2 cellular contexts compared by ENCODE assay signal in genomic region chr20:54168961-54169862, GRCh38.
TF ChIP-seq lines count a peak whose summit lies in the region.

No MANE protein-coding gene starts in this region.

TF ChIP-seq in A549, 52 proteins besides CTCF, POLR2A, EP300 and RAD21 (continued from another document):
- TF ChIP-seq MAX (IDR thresholded peaks at IDR 0.05) = peak; percentile 51
- peak; percentile 28; the same call in 1 of the 3 replicates for TF ChIP-seq BCL3 (IDR thresholded peaks at IDR 0.05)
- peak; percentile 39; the same call in 1 of the 2 replicates for TF ChIP-seq JUNB (IDR thresholded peaks at IDR 0.05)
- TF ChIP-seq FOSL2 (IDR thresholded peaks at IDR 0.05) = peak; percentile 8; the same call in 1 of the 2 replicates
- peak; percentile 84 for TF ChIP-seq FOSL2 (CRISPR knock-in tag; IDR thresholded peaks at IDR 0.05)
- peak; percentile 61; the same call in 1 of the 2 replicates for TF ChIP-seq HOXB5 (CRISPR knock-in tag; IDR thresholded peaks at IDR 0.05)
- peak; percentile 53 to 91; a peak in 3 of 5 replicates for TF ChIP-seq JUN (IDR thresholded peaks at IDR 0.05)
- peak; percentile 93 for TF ChIP-seq RARB (CRISPR knock-in tag; IDR thresholded peaks at IDR 0.05)
- peak; percentile 92; the same call in 1 of the 2 replicates for TF ChIP-seq TFCP2L1 (CRISPR knock-in tag; IDR thresholded peaks at IDR 0.05)
- peak; percentile 29; the same call in 1 of the 2 replicates for TF ChIP-seq REST (IDR thresholded peaks at IDR 0.05)
- TF ChIP-seq NPAS2 (CRISPR knock-in tag; IDR thresholded peaks at IDR 0.05; ENCODE audit: borderline replicate concordance) = no peak
- TF ChIP-seq EHF (CRISPR knock-in tag; IDR thresholded peaks at IDR 0.05) = peak; percentile 58; the same call in 1 of the 2 replicates
- TF ChIP-seq FOSB (CRISPR knock-in tag; IDR thresholded peaks at IDR 0.05) = peak; percentile 95
- no peak for TF ChIP-seq ZNF302 (CRISPR knock-in tag; IDR thresholded peaks at IDR 0.05)
- TF ChIP-seq POLR2AphosphoS2 (conservative IDR thresholded peaks at IDR 0.05; ENCODE audit: low read length) = peak; percentile 70; the same call in 1 of the 2 replicates

TF ChIP-seq in HEK293, 187 proteins besides CTCF, POLR2A, EP300 and RAD21 (continued from another document):
- peak; percentile 74; the same call in 1 of the 2 replicates for TF ChIP-seq ZNF18 (tag by site-specific recombination; IDR thresholded peaks at IDR 0.05)
- peak; percentile 20; the same call in 1 of the 2 replicates for TF ChIP-seq ZBTB1 (tag by site-specific recombination; IDR thresholded peaks at IDR 0.05)
- TF ChIP-seq, protein P1, sequence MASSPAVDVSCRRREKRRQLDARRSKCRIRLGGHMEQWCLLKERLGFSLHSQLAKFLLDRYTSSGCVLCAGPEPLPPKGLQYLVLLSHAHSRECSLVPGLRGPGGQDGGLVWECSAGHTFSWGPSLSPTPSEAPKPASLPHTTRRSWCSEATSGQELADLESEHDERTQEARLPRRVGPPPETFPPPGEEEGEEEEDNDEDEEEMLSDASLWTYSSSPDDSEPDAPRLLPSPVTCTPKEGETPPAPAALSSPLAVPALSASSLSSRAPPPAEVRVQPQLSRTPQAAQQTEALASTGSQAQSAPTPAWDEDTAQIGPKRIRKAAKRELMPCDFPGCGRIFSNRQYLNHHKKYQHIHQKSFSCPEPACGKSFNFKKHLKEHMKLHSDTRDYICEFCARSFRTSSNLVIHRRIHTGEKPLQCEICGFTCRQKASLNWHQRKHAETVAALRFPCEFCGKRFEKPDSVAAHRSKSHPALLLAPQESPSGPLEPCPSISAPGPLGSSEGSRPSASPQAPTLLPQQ (tag by site-specific recombination; IDR thresholded peaks at IDR 0.05) = peak; percentile 19; the same call in 1 of the 2 replicates
- TF ChIP-seq ZNF629 (tag by site-specific recombination; IDR thresholded peaks at IDR 0.05) = peak; percentile 64; the same call in 1 of the 2 replicates
- peak; percentile 75; the same call in 1 of the 2 replicates for TF ChIP-seq ZNF600 (tag by site-specific recombination; IDR thresholded peaks at IDR 0.05)
- TF ChIP-seq ZNF654 (tag by site-specific recombination; IDR thresholded peaks at IDR 0.05; ENCODE audit: low read depth) = 0 out of 2 replicates have a peak, but pooled peaks have one; percentile 5
- TF ChIP-seq ZIC2 (tag by site-specific recombination; IDR thresholded peaks at IDR 0.05) = no peak
- peak; percentile 85; the same call in 1 of the 2 replicates for TF ChIP-seq SP7 (tag by site-specific recombination; IDR thresholded peaks at IDR 0.05)
- TF ChIP-seq TCF7L2 (IDR thresholded peaks at IDR 0.05; ENCODE audit: borderline replicate concordance, low read depth, low read length) = 0 out of 2 replicates have a peak, but pooled peaks have one; percentile 36
- TF ChIP-seq, protein P2, sequence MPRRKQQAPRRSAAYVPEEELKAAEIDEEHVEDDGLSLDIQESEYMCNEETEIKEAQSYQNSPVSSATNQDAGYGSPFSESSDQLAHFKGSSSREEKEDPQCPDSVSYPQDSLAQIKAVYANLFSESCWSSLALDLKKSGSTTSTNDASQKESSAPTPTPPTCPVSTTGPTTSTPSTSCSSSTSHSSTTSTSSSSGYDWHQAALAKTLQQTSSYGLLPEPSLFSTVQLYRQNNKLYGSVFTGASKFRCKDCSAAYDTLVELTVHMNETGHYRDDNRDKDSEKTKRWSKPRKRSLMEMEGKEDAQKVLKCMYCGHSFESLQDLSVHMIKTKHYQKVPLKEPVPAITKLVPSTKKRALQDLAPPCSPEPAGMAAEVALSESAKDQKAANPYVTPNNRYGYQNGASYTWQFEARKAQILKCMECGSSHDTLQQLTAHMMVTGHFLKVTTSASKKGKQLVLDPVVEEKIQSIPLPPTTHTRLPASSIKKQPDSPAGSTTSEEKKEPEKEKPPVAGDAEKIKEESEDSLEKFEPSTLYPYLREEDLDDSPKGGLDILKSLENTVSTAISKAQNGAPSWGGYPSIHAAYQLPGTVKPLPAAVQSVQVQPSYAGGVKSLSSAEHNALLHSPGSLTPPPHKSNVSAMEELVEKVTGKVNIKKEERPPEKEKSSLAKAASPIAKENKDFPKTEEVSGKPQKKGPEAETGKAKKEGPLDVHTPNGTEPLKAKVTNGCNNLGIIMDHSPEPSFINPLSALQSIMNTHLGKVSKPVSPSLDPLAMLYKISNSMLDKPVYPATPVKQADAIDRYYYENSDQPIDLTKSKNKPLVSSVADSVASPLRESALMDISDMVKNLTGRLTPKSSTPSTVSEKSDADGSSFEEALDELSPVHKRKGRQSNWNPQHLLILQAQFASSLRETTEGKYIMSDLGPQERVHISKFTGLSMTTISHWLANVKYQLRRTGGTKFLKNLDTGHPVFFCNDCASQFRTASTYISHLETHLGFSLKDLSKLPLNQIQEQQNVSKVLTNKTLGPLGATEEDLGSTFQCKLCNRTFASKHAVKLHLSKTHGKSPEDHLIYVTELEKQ (tag by site-specific recombination; IDR thresholded peaks at IDR 0.05; ENCODE audit: borderline replicate concordance) = peak; percentile 59; the same call in 1 of the 2 replicates
- no peak for TF ChIP-seq ZNF398 (tag by site-specific recombination; IDR thresholded peaks at IDR 0.05)
- 0 out of 2 replicates have a peak, but pooled peaks have one; percentile 33 for TF ChIP-seq WT1 (tag by site-specific recombination; IDR thresholded peaks at IDR 0.05)
- TF ChIP-seq ZBTB8A (tag by site-specific recombination; IDR thresholded peaks at IDR 0.05) = no peak
- TF ChIP-seq ZBTB17 (tag by site-specific recombination; IDR thresholded peaks at IDR 0.05) = peak; percentile 67; the same call in 1 of the 2 replicates
- TF ChIP-seq YY2 (tag by site-specific recombination; IDR thresholded peaks at IDR 0.05) = no peak
- TF ChIP-seq ZNF394 (tag by site-specific recombination; IDR thresholded peaks at IDR 0.05; ENCODE audit: borderline replicate concordance) = no peak
- TF ChIP-seq SALL2 (tag by site-specific recombination; IDR thresholded peaks at IDR 0.05; ENCODE audit: borderline replicate concordance) = no peak
- TF ChIP-seq OSR2 (tag by site-specific recombination; IDR thresholded peaks at IDR 0.05) = peak; percentile 39; the same call in 1 of the 2 replicates
- TF ChIP-seq ZNF24 (tag by site-specific recombination; IDR thresholded peaks at IDR 0.05) = no peak
- TF ChIP-seq ZNF843 (tag by site-specific recombination; IDR thresholded peaks at IDR 0.05) = no peak
- TF ChIP-seq ZNF555 (tag by site-specific recombination; conservative IDR thresholded peaks at IDR 0.05) = no peak
- TF ChIP-seq OVOL3 (tag by site-specific recombination; IDR thresholded peaks at IDR 0.05) = peak; percentile 38; the same call in 1 of the 2 replicates
- peak; percentile 63 for TF ChIP-seq INSM2 (tag by site-specific recombination; IDR thresholded peaks at IDR 0.05)
- peak; percentile 62; the same call in 1 of the 2 replicates for TF ChIP-seq ZNF561 (tag by site-specific recombination; IDR thresholded peaks at IDR 0.05; ENCODE audit: borderline replicate concordance)
- peak; percentile 59; the same call in 1 of the 2 replicates for TF ChIP-seq ZFP69B (tag by site-specific recombination; IDR thresholded peaks at IDR 0.05)
- no peak for TF ChIP-seq ZNF426 (tag by site-specific recombination; IDR thresholded peaks at IDR 0.05)
- TF ChIP-seq SCRT2 (tag by site-specific recombination; IDR thresholded peaks at IDR 0.05) = peak; percentile 88
- TF ChIP-seq PRDM10 (tag by site-specific recombination; IDR thresholded peaks at IDR 0.05) = peak; percentile 55; the same call in 1 of the 2 replicates
- no peak for TF ChIP-seq ZNF26 (tag by site-specific recombination; IDR thresholded peaks at IDR 0.05)
- 0 out of 2 replicates have a peak, but pooled peaks have one; percentile 34 for TF ChIP-seq ZEB2 (tag by site-specific recombination; IDR thresholded peaks at IDR 0.05)
- no peak for TF ChIP-seq ZNF560 (tag by site-specific recombination; IDR thresholded peaks at IDR 0.05; ENCODE audit: borderline replicate concordance)
